In genomic region chr5:162603399-162603798, GRCh38 we compare ENCODE assay signal across 7 cellular contexts.
"Had no signal": no experiment of that assay in that cellular context is flagged by ENCODE, and none has a peak within 500 bp of the region (broad histone marks: within the 10 kb centered on the region; RNA-seq: fewer than 3 reads in every experiment).

No MANE protein-coding gene starts in this region.

- H3K4me1 Mint-ChIP-seq: GM23338, H9, IgD-negative memory B cell had no signal

- H3K4me2 ChIP-seq: GM23338 had no signal

- H3K27me3 Mint-ChIP-seq: IgD-negative memory B cell had no signal

- H3K27ac ChIP-seq: HL-60 had no signal

- H3K27ac Mint-ChIP-seq: GM23338, H9, IgD-negative memory B cell had no signal

- DNase-seq: H9, HCEC 1CT, KBM-7 had no signal

- H3K4me3 ChIP-seq: GM23338 had no signal

- H2AFZ ChIP-seq: GM23338 had no signal

- ATAC-seq: GM23338, HepG2 had no signal

- H3K4me3 Mint-ChIP-seq: GM23338, H9, IgD-negative memory B cell had no signal

- H3K36me3 Mint-ChIP-seq: IgD-negative memory B cell had no signal
